In the genomic region with DNA sequence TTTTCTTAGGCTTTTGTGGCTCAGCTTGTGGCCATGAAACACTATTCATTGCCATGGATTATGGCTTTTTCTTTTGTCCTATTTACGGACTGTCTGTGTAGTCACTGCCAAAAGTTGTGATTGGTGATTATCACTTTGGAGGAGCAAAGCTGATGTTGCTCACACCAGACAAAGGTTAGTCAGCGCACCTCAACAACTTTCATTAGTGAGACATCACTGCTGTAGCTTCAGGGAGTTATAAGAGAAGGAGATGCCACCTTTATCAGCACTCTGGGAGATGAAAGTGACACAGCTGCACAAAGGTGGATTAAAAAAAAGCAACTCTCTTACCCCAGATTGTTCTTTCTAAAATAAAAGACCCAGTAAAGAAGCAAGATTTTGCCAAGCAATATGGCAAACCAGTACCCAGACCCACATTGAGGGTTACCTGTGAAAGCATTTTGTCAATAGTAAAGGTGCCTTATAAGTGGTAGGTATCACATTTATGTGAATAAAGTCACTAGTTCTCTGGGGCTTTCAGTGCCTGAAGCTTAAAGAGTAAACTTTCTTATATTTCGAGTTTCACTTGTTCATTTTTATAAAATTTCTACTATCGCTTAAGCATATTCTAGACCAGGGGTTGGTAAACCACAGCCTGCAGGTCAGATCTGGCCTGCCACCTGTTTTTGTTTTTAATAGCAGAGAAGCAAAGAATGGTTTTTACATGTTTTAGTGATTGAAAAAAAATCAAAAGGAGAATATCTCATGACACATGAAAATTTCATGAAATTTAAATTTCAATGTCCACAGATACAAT, we compare ENCODE assay signal across 18 cellular contexts. TPM values are rescaled to one million over a fixed set of nuclear protein-coding genes. Genes with fewer than 3 reads are reported as not detected.
DNase-seq lines count a peak whose midpoint lies in the region; ATAC-seq, FAIRE-seq and TF ChIP-seq lines count a peak whose summit lies in the region.
"Had no signal": no experiment of that assay in that cellular context is flagged by ENCODE, and none has a peak within 500 bp of the region (broad histone marks: within the 10 kb centered on the region; RNA-seq: fewer than 3 reads in every experiment).

No MANE protein-coding gene starts in this region.

- TF ChIP-seq CTCF in kidney (IDR thresholded peaks at IDR 0.05; ENCODE audit: borderline replicate concordance, extremely low read depth, insufficient read depth): no peak
- TF ChIP-seq CTCF in GM20000 (IDR thresholded peaks at IDR 0.05; ENCODE audit: extremely low read depth, missing control alignments): no peak

- H3K36me3 ChIP-seq in kidney (ENCODE audit: control insufficient read depth in 1 of 2, insufficient read depth in 2 of 2, low read length in 2 of 2): no peaks in the 10 kb centered on the region
- H3K36me3 ChIP-seq: tibial nerve had no signal

- ATAC-seq in GM18868 (IDR thresholded peaks at IDR 0.05; ENCODE audit: unreplicated experiment) (peak; percentile 72), GM21447 (IDR thresholded peaks at IDR 0.05; ENCODE audit: unreplicated experiment) (peak; percentile 62), HG03108 (IDR thresholded peaks at IDR 0.05; ENCODE audit: unreplicated experiment) (peak; percentile 58), memory B cell (ENCODE audit: low read depth) (peak; percentile 25), T-cell (replicated peaks in 1 of 4) (no peak)

- peak overlapping the region; percentile 80 for H3K27ac Mint-ChIP-seq in memory B cell
- peak overlapping the region in 1 of 2 donors; percentile 50 for H3K27ac Mint-ChIP-seq in T-cell
- H3K27ac Mint-ChIP-seq: activated naive CD4-positive, alpha-beta T cell treated with anti-CD3 and anti-CD28 coated beads, Interleukin-2, amount 50 U/mL, for 24 hours had no signal

- POLR2A ChIA-PET in T-cell (lab: Charles Lee): interaction anchor here in 1 of 2 donors (0.6 kb wide), 2 partner anchors 17 to 99 kb away, joined by 4 to 6 read pairs; no protein-coding TSS in a partner anchor

- no peaks in the 10 kb centered on the region for H3K4me1 ChIP-seq in kidney (ENCODE audit: control insufficient read depth in 1 of 2, insufficient read depth in 1 of 2, low read depth in 1 of 2, low read length in 2 of 2)

- no peak for DNase-seq in memory B cell (ENCODE audit: low spot score in 2 of 2)
- DNase-seq in kidney: no peak
- DNase-seq in NCI-H748 treated with DMSO at 0.1 percent for 48 hours (lab: John Stamatoyannopoulos, UW): no peak
- DNase-seq in T-cell: no peak
- no peak for DNase-seq in GM20000 (ENCODE audit: low spot score)
- DNase-seq: COR-L47; Kasumi-1; NCI-H2171; stimulated activated CD4-positive, alpha-beta T cell treated with anti-CD3 and anti-CD28 coated beads, Interleukin-12 subunit alpha, Interleukin-12 subunit beta, amount 100 ng/mL, for 4 hours; T-helper 9 cell had no signal

- H3K9ac ChIP-seq in kidney (ENCODE audit: low read length in 2 of 2): no peak overlapping the region

- no peak for FAIRE-seq in kidney (lab: Jason Lieb, UNC)
- FAIRE-seq: endothelial cell of umbilical vein had no signal

- CTCF ChIA-PET in T-cell (lab: Charles Lee): interaction anchor here (0.6 to 1.0 kb wide), 2 partner anchors 51 to 194 kb away, joined by 4 to 5 read pairs; no protein-coding TSS in a partner anchor

- no peak overlapping the region for H3K4me3 ChIP-seq in kidney (ENCODE audit: low read length in 2 of 2)
- H3K4me3 ChIP-seq: tibial nerve had no signal

- intact Hi-C loops in kidney (cut with DNase I): no loop called here

- peaks cover 34% of the 10 kb centered on the region for H3K4me1 Mint-ChIP-seq in memory B cell
- peaks cover 16 to 23% (median 18%) of the 10 kb centered on the region in 3 donors for H3K4me1 Mint-ChIP-seq in T-cell

- H3K9me3 Mint-ChIP-seq in memory B cell: no peaks in the 10 kb centered on the region
- no peaks in the 10 kb centered on the region for H3K9me3 Mint-ChIP-seq in T-cell
- H3K9me3 Mint-ChIP-seq: activated naive CD4-positive, alpha-beta T cell treated with anti-CD3 and anti-CD28 coated beads, Interleukin-2, amount 50 U/mL, for 24 hours; neural crest cell had no signal

- H3K4me3 Mint-ChIP-seq in memory B cell (no peak overlapping the region), T-cell (no peak overlapping the region)
- H3K4me3 Mint-ChIP-seq: activated naive CD4-positive, alpha-beta T cell treated with anti-CD3 and anti-CD28 coated beads, Interleukin-2, amount 50 U/mL, for 24 hours; neural crest cell had no signal

- H3K9me3 ChIP-seq in kidney (ENCODE audit: control insufficient read depth in 1 of 2, low read length in 2 of 2): no peaks in the 10 kb centered on the region
- H3K9me3 ChIP-seq: tibial nerve had no signal

- H3K27me3 Mint-ChIP-seq in memory B cell (no peaks in the 10 kb centered on the region), T-cell (no peaks in the 10 kb centered on the region)
- H3K27me3 Mint-ChIP-seq: activated naive CD4-positive, alpha-beta T cell treated with anti-CD3 and anti-CD28 coated beads, Interleukin-2, amount 50 U/mL, for 24 hours had no signal

- peaks cover 3% of the 10 kb centered on the region for H3K36me3 Mint-ChIP-seq in memory B cell
- H3K36me3 Mint-ChIP-seq in T-cell: peaks cover 3% of the 10 kb centered on the region

- H3K27ac ChIP-seq in kidney (ENCODE audit: low read depth in 2 of 2, low read length in 2 of 2): no peak overlapping the region
- H3K27ac ChIP-seq: tibial nerve had no signal

RNA-seq across cellular contexts. Expression of gene CXCR4, which starts 10.5 kb away (rescaled TPM):
- total RNA-seq in kidney: 51.9 TPM
- polyA plus RNA-seq in kidney (ENCODE audit: insufficient read depth, low read depth, low replicate concordance): 9.5 TPM
- 1,000 to 10,000 TPM in 2 of 5 donors, 100 to 1,000 TPM in 3; 274 to 1,514 (median 326) TPM for total RNA-seq in T-cell
- total RNA-seq: RPMI7951 had no signal

Comparison
In these comparisons a context has a peak if more than half of its experiments do, and no peak if none do; other contexts are left out.
1. ATAC-seq: peak in GM18868 (single experiment), GM21447 (single experiment), HG03108 (single experiment) and memory B cell (single experiment); none in T-cell (0 of 4).